ENCODE assay signal across 1 cellular context in the genomic region with DNA sequence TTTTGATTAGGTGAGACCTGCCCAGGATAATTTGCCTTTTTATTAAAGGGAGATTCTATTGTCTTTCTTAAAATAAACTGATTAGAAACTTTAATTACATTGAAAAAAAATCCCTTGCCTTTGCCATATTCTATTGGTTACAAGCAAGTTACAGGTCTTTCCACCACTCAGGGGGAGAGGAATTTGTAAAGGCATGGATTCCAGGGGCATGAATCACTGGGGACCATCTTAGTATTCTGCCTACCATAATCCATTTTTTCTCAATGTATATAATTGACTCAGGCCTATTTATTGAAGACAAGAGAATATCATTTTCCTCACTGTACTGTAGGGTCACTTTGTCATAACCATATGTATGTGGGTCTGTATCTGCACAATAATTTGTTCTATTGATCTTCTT.
TF ChIP-seq lines count a peak whose summit lies in the region.

No MANE protein-coding gene starts in this region.

TF ChIP-seq in K562, 482 proteins besides CTCF, POLR2A, EP300 and RAD21 (continued from another document):
- TF ChIP-seq, protein P1, sequence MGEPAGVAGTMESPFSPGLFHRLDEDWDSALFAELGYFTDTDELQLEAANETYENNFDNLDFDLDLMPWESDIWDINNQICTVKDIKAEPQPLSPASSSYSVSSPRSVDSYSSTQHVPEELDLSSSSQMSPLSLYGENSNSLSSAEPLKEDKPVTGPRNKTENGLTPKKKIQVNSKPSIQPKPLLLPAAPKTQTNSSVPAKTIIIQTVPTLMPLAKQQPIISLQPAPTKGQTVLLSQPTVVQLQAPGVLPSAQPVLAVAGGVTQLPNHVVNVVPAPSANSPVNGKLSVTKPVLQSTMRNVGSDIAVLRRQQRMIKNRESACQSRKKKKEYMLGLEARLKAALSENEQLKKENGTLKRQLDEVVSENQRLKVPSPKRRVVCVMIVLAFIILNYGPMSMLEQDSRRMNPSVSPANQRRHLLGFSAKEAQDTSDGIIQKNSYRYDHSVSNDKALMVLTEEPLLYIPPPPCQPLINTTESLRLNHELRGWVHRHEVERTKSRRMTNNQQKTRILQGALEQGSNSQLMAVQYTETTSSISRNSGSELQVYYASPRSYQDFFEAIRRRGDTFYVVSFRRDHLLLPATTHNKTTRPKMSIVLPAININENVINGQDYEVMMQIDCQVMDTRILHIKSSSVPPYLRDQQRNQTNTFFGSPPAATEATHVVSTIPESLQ (CRISPR knock-in tag; IDR thresholded peaks at IDR 0.05) = no peak
- TF ChIP-seq USF1 (CRISPR knock-in tag; IDR thresholded peaks at IDR 0.05) = no peak
- no peak for TF ChIP-seq BMI1 (IDR thresholded peaks at IDR 0.05; ENCODE audit: low read length)
- TF ChIP-seq KDM2B (CRISPR knock-in tag; IDR thresholded peaks at IDR 0.05) = no peak
- TF ChIP-seq, protein P2, sequence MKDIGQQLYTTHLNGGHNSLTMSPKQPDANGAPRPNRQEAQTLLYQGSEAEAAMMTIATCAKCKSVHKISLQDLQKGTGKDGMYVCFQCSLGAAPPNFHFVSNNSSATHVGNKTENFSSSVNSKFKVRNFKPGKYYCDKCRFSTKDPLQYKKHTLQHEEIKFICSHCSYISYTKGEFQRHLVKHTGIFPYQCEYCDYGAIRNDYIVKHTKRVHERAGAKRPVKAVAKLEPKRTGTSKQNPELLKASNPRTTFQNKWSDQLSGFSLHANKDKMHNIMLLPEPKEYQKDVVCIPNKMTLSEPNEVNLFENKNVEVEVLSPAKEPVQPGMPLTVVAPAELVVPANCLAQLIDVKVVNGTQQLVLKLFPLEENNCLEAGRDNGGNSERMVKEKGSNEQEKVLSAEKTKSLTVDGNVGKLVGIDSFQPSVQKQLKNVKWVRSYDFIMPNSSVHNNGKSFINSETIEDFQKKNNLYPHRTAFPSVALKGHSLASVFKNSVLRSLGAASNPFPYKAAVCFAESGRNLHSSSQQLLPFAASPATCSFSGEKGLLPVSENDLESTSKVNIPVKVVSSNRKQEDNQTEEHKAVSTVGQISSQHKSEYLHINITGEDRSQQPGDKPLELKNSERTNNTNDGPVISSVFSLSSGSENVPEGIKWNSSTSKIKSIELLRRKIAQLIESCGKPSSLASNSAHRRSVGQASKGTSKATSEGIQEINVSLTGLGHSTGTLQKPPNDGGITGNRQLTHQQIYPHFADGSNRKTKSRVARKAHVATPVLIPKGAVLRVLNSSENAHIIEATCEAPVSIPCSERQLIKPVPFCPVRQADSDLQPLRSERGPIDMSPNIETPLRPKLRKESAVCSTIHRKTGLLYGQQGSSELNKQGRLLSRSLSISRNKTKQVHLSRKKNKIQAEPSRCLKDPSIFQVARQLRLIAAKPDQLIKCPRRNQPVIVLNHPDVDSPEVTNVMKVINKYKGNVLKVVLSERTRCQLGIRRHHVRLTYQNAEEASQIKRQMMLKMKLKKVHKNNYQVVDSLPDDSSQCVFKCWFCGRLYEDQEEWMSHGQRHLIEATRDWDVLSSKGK (CRISPR knock-in tag; IDR thresholded peaks at IDR 0.05) = no peak
- no peak for TF ChIP-seq ZNF311 (CRISPR knock-in tag; IDR thresholded peaks at IDR 0.05)
- no peak for TF ChIP-seq PRMT5 (CRISPR knock-in tag; IDR thresholded peaks at IDR 0.05)
- no peak for TF ChIP-seq FOXK2 (conservative IDR thresholded peaks at IDR 0.05 in 1 of 2, IDR thresholded peaks at IDR 0.05 in 1 of 2; ENCODE audit: low read depth in 2 of 2)
- TF ChIP-seq TCF3 (CRISPR knock-in tag; IDR thresholded peaks at IDR 0.05) = no peak
- TF ChIP-seq RNF2 (IDR thresholded peaks at IDR 0.05) = no peak
- TF ChIP-seq RHOXF2B (CRISPR knock-in tag; conservative IDR thresholded peaks at IDR 0.05) = no peak
- TF ChIP-seq TAF15 (IDR thresholded peaks at IDR 0.05; ENCODE audit: low read depth, low read length) = no peak
- TF ChIP-seq SP2 (IDR thresholded peaks at IDR 0.05; ENCODE audit: extremely low read depth, low read depth, low read length, poor library complexity, severe bottlenecking) = no peak
- no peak for TF ChIP-seq MAFF (IDR thresholded peaks at IDR 0.05; ENCODE audit: low read length)
